In the genomic region with DNA sequence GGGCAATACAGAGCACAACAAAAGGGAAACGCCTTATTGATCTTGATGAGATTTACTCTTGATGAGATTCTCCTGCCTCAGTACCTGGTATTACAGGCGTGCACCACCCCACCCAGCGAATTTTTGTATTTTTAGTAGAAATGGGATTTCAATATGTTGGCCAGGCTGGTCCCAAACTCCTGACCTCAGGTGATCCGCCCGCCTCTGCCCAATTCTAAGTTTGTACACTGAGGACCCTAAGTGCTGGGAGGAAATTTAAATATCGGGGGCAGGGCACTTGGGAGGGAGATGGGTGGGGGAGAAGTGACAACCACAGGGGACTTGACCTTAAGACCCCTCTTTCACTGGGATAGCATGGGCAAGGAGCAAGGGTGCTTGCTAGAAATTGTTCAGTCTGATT, we compare ENCODE assay signal across 2 cellular contexts.
TF ChIP-seq lines count a peak whose summit lies in the region.

No MANE protein-coding gene starts in this region.

TF ChIP-seq in SK-N-SH, 30 proteins besides CTCF, POLR2A, EP300 and RAD21 (continued from another document):
- TF ChIP-seq, protein P1, sequence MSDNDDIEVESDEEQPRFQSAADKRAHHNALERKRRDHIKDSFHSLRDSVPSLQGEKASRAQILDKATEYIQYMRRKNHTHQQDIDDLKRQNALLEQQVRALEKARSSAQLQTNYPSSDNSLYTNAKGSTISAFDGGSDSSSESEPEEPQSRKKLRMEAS (IDR thresholded peaks at IDR 0.05; ENCODE audit: low read depth): no peak
- TF ChIP-seq JUND (IDR thresholded peaks at IDR 0.05): no peak
- TF ChIP-seq TCF12 (IDR thresholded peaks at IDR 0.05): no peak

TF ChIP-seq in SK-N-SH treated with all-trans-retinoic acid at 6 μM for 48 hours, 23 proteins besides CTCF, POLR2A, EP300 and RAD21 (continued from another document):
- TF ChIP-seq, protein P2, sequence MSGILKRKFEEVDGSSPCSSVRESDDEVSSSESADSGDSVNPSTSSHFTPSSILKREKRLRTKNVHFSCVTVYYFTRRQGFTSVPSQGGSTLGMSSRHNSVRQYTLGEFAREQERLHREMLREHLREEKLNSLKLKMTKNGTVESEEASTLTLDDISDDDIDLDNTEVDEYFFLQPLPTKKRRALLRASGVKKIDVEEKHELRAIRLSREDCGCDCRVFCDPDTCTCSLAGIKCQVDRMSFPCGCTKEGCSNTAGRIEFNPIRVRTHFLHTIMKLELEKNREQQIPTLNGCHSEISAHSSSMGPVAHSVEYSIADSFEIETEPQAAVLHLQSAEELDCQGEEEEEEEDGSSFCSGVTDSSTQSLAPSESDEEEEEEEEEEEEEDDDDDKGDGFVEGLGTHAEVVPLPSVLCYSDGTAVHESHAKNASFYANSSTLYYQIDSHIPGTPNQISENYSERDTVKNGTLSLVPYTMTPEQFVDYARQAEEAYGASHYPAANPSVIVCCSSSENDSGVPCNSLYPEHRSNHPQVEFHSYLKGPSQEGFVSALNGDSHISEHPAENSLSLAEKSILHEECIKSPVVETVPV (CRISPR knock-in tag; IDR thresholded peaks at IDR 0.05): no peak
- no peak for TF ChIP-seq PPARA (CRISPR knock-in tag; IDR thresholded peaks at IDR 0.05; ENCODE audit: borderline replicate concordance)
- no peak for TF ChIP-seq CSDC2 (CRISPR knock-in tag; IDR thresholded peaks at IDR 0.05)
- TF ChIP-seq, protein P3, sequence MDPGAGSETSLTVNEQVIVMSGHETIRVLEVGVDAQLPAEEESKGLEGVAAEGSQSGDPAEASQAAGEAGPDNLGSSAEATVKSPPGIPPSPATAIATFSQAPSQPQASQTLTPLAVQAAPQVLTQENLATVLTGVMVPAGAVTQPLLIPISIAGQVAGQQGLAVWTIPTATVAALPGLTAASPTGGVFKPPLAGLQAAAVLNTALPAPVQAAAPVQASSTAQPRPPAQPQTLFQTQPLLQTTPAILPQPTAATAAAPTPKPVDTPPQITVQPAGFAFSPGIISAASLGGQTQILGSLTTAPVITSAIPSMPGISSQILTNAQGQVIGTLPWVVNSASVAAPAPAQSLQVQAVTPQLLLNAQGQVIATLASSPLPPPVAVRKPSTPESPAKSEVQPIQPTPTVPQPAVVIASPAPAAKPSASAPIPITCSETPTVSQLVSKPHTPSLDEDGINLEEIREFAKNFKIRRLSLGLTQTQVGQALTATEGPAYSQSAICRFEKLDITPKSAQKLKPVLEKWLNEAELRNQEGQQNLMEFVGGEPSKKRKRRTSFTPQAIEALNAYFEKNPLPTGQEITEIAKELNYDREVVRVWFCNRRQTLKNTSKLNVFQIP (CRISPR knock-in tag; IDR thresholded peaks at IDR 0.05; ENCODE audit: borderline replicate concordance, low read depth): no peak
- no peak for TF ChIP-seq ZC3H10 (CRISPR knock-in tag; IDR thresholded peaks at IDR 0.05)
- TF ChIP-seq SNAI2 (CRISPR knock-in tag; IDR thresholded peaks at IDR 0.05): no peak
- no peak for TF ChIP-seq RARB (CRISPR knock-in tag; IDR thresholded peaks at IDR 0.05)
- no peak for TF ChIP-seq TOX (CRISPR knock-in tag; IDR thresholded peaks at IDR 0.05; ENCODE audit: borderline replicate concordance)
- TF ChIP-seq ARNTL (CRISPR knock-in tag; IDR thresholded peaks at IDR 0.05; ENCODE audit: borderline replicate concordance, low read depth): no peak
